In the genomic region with DNA sequence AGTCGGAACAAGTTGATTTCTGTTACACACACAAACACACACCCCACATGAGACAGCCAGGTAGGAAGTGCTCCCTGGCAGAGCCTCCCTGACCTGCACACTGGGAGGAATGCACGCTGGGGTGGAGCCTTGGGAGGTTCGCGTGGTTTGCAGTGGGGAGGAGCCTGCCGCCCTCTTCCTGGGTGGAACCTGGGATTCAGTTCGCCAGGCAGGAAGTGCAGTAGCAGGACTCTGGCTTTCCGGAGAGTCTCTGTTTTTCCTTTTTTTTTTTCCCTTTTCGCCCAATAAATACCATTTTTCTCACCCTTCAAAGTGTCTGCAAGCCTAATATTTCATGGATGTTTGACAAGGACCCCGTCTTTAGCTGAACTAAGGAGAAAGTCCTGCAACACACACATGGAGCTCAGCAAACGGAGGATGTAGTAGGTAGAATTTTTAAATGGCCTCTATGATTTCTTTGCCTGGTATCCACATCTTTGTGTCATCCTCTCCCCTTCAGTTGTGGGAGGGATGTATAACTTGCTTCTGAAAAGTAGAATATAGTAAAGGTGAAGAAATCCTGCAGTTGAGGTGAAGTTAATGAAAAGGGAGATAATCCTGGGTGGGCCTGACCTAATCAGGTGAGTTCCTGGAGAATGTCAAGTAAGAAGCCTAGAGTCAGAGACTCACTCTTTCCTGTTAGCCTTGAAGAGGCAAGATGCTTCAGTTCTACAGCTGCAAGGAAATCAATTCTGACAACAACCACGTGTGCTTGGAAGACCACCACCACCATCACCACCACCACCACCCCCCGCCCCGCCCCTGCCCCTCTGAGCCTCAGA, we compare ENCODE assay signal across 25 cellular contexts.
A peak's percentile ranks its signal among the peaks of the same experiment; 100 is the strongest.
DNase-seq lines count a peak whose midpoint lies in the region; ATAC-seq, FAIRE-seq and TF ChIP-seq lines count a peak whose summit lies in the region.
"Had no signal": no experiment of that assay in that cellular context is flagged by ENCODE, and none has a peak within 500 bp of the region (broad histone marks: within the 10 kb centered on the region; RNA-seq: fewer than 3 reads in every experiment).

No MANE protein-coding gene starts in this region.

- BruUV-seq in K562 (replicated peaks; lab: Mats Ljungman, UMichigan): TSS peak; percentile 84

- no peaks in the 10 kb centered on the region for H4K20me1 ChIP-seq in K562 (replicated peaks; ENCODE audit: control insufficient read depth, insufficient read depth, low read length)
- H4K20me1 ChIP-seq in smooth muscle cell (ENCODE audit: low read depth): no peaks in the 10 kb centered on the region
- no peaks in the 10 kb centered on the region for H4K20me1 ChIP-seq in Karpas-422 (ENCODE audit: insufficient read depth, low read depth, low read length)

- H3K36me3 ChIP-seq in K562 (ENCODE audit: control insufficient read depth, insufficient read depth, low read length) (no peaks in the 10 kb centered on the region), left ventricle myocardium inferior (no peaks in the 10 kb centered on the region), smooth muscle cell (ENCODE audit: low read depth) (no peaks in the 10 kb centered on the region), Karpas-422 (ENCODE audit: insufficient read depth, low read length) (no peaks in the 10 kb centered on the region)
- H3K36me3 ChIP-seq: cardiac muscle cell, esophagus squamous epithelium, gastrocnemius medialis, right lobe of liver, suprapubic skin had no signal

- DNase-seq in HT-29 (ENCODE audit: low spot score) (peak; percentile 87), K562 (ENCODE audit: extremely low read depth in 1 of 4, low spot score in 3 of 4) (peak; percentile 59 to 86 (median 64)), left ventricle myocardium inferior (peak; percentile 35), smooth muscle cell (lab: John Stamatoyannopoulos, UW; ENCODE audit: unreplicated experiment) (no peak), Karpas-422 (no peak)
- DNase-seq: activated CD4-positive, alpha-beta T cell treated with anti-CD3 and anti-CD28 coated beads for 48 hours; activated CD8-positive, alpha-beta memory T cell treated with anti-CD3 and anti-CD28 coated beads for 24 hours; activated effector memory CD4-positive, alpha-beta T cell treated with anti-CD3 and anti-CD28 coated beads, Interleukin-2, amount 50 U/mL, for 16 hours; activated naive CD8-positive, alpha-beta T cell treated with anti-CD3 and anti-CD28 coated beads for 36 hours; cortex of kidney; EL; esophagus squamous epithelium; gastrocnemius medialis; NCI-H2029; NCI-H526 treated with DMSO at 0.1 percent for 48 hours; posterior cingulate gyrus; right lobe of liver; stimulated activated naive B cell treated with anti-CD40 and anti-IgM and Interleukin-4, amounts not matched to agents 10 μg/mL and 1 μg/mL and 100 μg/mL, for 72 hours; T-helper 17 cell had no signal

- H3K4me3 ChIP-seq in K562 (peak overlapping the region; percentile 39), left ventricle myocardium inferior (peak overlapping the region; percentile 7), smooth muscle cell (no peak overlapping the region), Karpas-422 (ENCODE audit: low read length) (no peak overlapping the region)
- H3K4me3 ChIP-seq: cardiac muscle cell, esophagus squamous epithelium, gastrocnemius medialis, right lobe of liver, SK-N-MC, suprapubic skin had no signal

- TF ChIP-seq RAD21 in K562 (CRISPR knock-in tag; conservative IDR thresholded peaks at IDR 0.05 in 1 of 2, IDR thresholded peaks at IDR 0.05 in 1 of 2): no peak

- peaks cover 0 to 31% of the 10 kb centered on the region in 2 experiments; a peak in 4 of 5 replicates for H3K4me1 ChIP-seq in K562 (replicated peaks in 1 of 2; ENCODE audit: control insufficient read depth in 2 of 2, insufficient read depth in 2 of 2, low read length in 2 of 2)
- peaks cover 21% of the 10 kb centered on the region for H3K4me1 ChIP-seq in left ventricle myocardium inferior
- H3K4me1 ChIP-seq in smooth muscle cell (ENCODE audit: low read depth): no peaks in the 10 kb centered on the region
- H3K4me1 ChIP-seq in Karpas-422 (ENCODE audit: low read length): peaks cover 7% of the 10 kb centered on the region; the same call in 1 of the 2 replicates
- H3K4me1 ChIP-seq: right lobe of liver had no signal

- TF ChIP-seq EP300 in K562 (IDR thresholded peaks at IDR 0.05; ENCODE audit: low read length): 0 out of 2 replicates have a peak, but pooled peaks have one; percentile 6

- peak overlapping the region; percentile 81 for H3K4me2 ChIP-seq in K562 (ENCODE audit: insufficient read depth, low read length)
- no peak overlapping the region for H3K4me2 ChIP-seq in smooth muscle cell
- no peak overlapping the region for H3K4me2 ChIP-seq in Karpas-422 (ENCODE audit: low read depth, low read length, poor library complexity, severe bottlenecking)

- no peaks in the 10 kb centered on the region for H3K9me3 ChIP-seq in K562 (replicated peaks; ENCODE audit: control insufficient read depth, insufficient read depth, low read depth, low read length)
- no peaks in the 10 kb centered on the region for H3K9me3 ChIP-seq in left ventricle myocardium inferior (replicated peaks)
- no peaks in the 10 kb centered on the region for H3K9me3 ChIP-seq in smooth muscle cell (replicated peaks; ENCODE audit: low read depth)
- no peaks in the 10 kb centered on the region for H3K9me3 ChIP-seq in Karpas-422 (ENCODE audit: low read length)
- H3K9me3 ChIP-seq: esophagus squamous epithelium, gastrocnemius medialis, right lobe of liver, suprapubic skin had no signal

- no peaks in the 10 kb centered on the region for H3K9me1 ChIP-seq in K562 (ENCODE audit: control insufficient read depth, insufficient read depth, low read length)

- H3F3A ChIP-seq in smooth muscle cell (ENCODE audit: low read depth): peaks cover 11% of the 10 kb centered on the region

- in situ Hi-C loops in K562 (cut with MboI): no loop called here

- ATAC-seq in K562 (peak; percentile 87), GM18505 (IDR thresholded peaks at IDR 0.05; ENCODE audit: unreplicated experiment) (no peak), HG02840 (IDR thresholded peaks at IDR 0.05; ENCODE audit: low FRiP score, unreplicated experiment) (no peak)
- ATAC-seq: stimulated activated naive B cell treated with anti-CD40 and anti-IgM and Interleukin-4, amounts not matched to agents 10 μg/mL and 1 μg/mL and 100 μg/mL, for 72 hours; T-helper 17 cell had no signal

- H2AFZ ChIP-seq in K562 (ENCODE audit: low read depth, low read length): peak overlapping the region; percentile 83
- H2AFZ ChIP-seq in smooth muscle cell (ENCODE audit: low read depth): no peak overlapping the region
- H2AFZ ChIP-seq in Karpas-422 (ENCODE audit: low read length): no peak overlapping the region

- TF ChIP-seq POLR2A in K562 (conservative IDR thresholded peaks at IDR 0.05) (peak; percentile 74), GM18505 (IDR thresholded peaks at IDR 0.05; ENCODE audit: borderline replicate concordance, extremely low read depth, insufficient read depth, insufficient read length) (no peak)

- FAIRE-seq in K562 (lab: Jason Lieb, UNC): peak; percentile 49
- FAIRE-seq: GM12891 had no signal

- H3K9ac ChIP-seq in K562 (ENCODE audit: insufficient read depth in 1 of 2, low read depth in 2 of 2, low read length in 2 of 2): peak overlapping the region; percentile 41 to 58; a peak in 3 of 4 replicates
- no peak overlapping the region for H3K9ac ChIP-seq in smooth muscle cell (ENCODE audit: low read depth)
- H3K9ac ChIP-seq in Karpas-422 (ENCODE audit: low read length): no peak overlapping the region

- TF ChIP-seq CTCF in K562 (IDR thresholded peaks at IDR 0.05 in 2 of 3, conservative IDR thresholded peaks at IDR 0.05 in 1 of 3; ENCODE audit: insufficient read depth in 2 of 3, low read depth in 1 of 3, low read length in 3 of 3) (no peak), left ventricle myocardium inferior (IDR thresholded peaks at IDR 0.05; ENCODE audit: borderline replicate concordance) (no peak), smooth muscle cell (IDR thresholded peaks at IDR 0.05; ENCODE audit: borderline replicate concordance, insufficient read depth, poor library complexity, severe bottlenecking) (no peak)

- POLR2A ChIA-PET in K562 (lab: Yijun Ruan, JAX): interaction anchor here (0.5 to 0.7 kb wide), 3 partner anchors 42 to 1806 kb away, joined by 3 read pairs; no protein-coding TSS in a partner anchor

- peaks cover 4% of the 10 kb centered on the region; the same call in 2 of the 3 replicates for H3K79me2 ChIP-seq in K562 (ENCODE audit: control insufficient read depth, insufficient read depth, low read length)
- no peaks in the 10 kb centered on the region for H3K79me2 ChIP-seq in smooth muscle cell (ENCODE audit: low read depth)
- no peaks in the 10 kb centered on the region for H3K79me2 ChIP-seq in Karpas-422 (ENCODE audit: low read length)

- intact Hi-C loops in K562 (cut with micrococcal nuclease) (loop anchor here (5.0 kb wide), 1 partner anchor 92 kb away; no protein-coding TSS in a partner anchor), left ventricle myocardium inferior (cut with micrococcal nuclease) (no loop called here)

- H3K27me3 ChIP-seq in K562 (ENCODE audit: control insufficient read depth in 2 of 2, insufficient read depth in 2 of 2, low read length in 2 of 2): no peaks in the 10 kb centered on the region
- H3K27me3 ChIP-seq in left ventricle myocardium inferior (ENCODE audit: low read depth): no peaks in the 10 kb centered on the region
- no peaks in the 10 kb centered on the region for H3K27me3 ChIP-seq in smooth muscle cell (ENCODE audit: low read depth)
- no peaks in the 10 kb centered on the region for H3K27me3 ChIP-seq in Karpas-422 (ENCODE audit: low read length)
- H3K27me3 ChIP-seq: cardiac muscle cell, esophagus squamous epithelium, gastrocnemius medialis, right lobe of liver, suprapubic skin had no signal

- 29% methylated on average over 9 of the region's 13 CpGs for WGBS in K562 (ENCODE audit: insufficient coverage, low coverage, missing lambda C conversion rate)
- 92% methylated on average over 13 of the region's 13 CpGs for WGBS in smooth muscle cell (ENCODE audit: low lambda C conversion rate)

- CTCF ChIA-PET in K562 (lab: Yijun Ruan, JAX; ENCODE audit: low intra/inter-chr PET ratio): no interaction called here

- no peaks in the 10 kb centered on the region for H3K9me2 ChIP-seq in Karpas-422 (replicated peaks; ENCODE audit: insufficient read depth, low read length)

- H3K27ac ChIP-seq in K562 (ENCODE audit: extremely low read depth, low read depth, low read length): peak overlapping the region; percentile 43; the same call in 2 of the 3 replicates
- peak overlapping the region; percentile 66 for H3K27ac ChIP-seq in left ventricle myocardium inferior (replicated peaks)
- H3K27ac ChIP-seq in smooth muscle cell (ENCODE audit: low read depth): peak overlapping the region; percentile 76
- no peak overlapping the region for H3K27ac ChIP-seq in Karpas-422 (ENCODE audit: low read length)
- H3K27ac ChIP-seq: cardiac muscle cell, gastrocnemius medialis, right lobe of liver, SK-N-MC, suprapubic skin had no signal

TF ChIP-seq in K562, 482 proteins besides CTCF, POLR2A, EP300 and RAD21 (continues in another document):
- TF ChIP-seq TEAD4 (IDR thresholded peaks at IDR 0.05; ENCODE audit: low read length) (peak; percentile 14; the same call in 1 of the 2 replicates), TEAD4 (CRISPR knock-in tag; IDR thresholded peaks at IDR 0.05; ENCODE audit: borderline replicate concordance) (no peak), PHF8 (IDR thresholded peaks at IDR 0.05; ENCODE audit: borderline replicate concordance, low read length) (peak; percentile 22; the same call in 1 of the 2 replicates)

Comparison
In these comparisons a context has a peak if more than half of its experiments do, and no peak if none do; other contexts are left out.
1. DNase-seq: peak in HT-29 (single experiment), K562 (4 of 4) and left ventricle myocardium inferior (single experiment); none in smooth muscle cell (single experiment) and Karpas-422 (single experiment).
2. H3K4me3 ChIP-seq: peak in K562 (single experiment) and left ventricle myocardium inferior (single experiment); none in smooth muscle cell (single experiment) and Karpas-422 (single experiment).
3. H3K9ac ChIP-seq: peak in K562 (2 of 2); none in smooth muscle cell (single experiment) and Karpas-422 (single experiment).